ENCODE assay signal across 23 cellular contexts in genomic region chr7:12800501-12800900, GRCh38.
DNase-seq lines count a peak whose midpoint lies in the region; ATAC-seq and TF ChIP-seq lines count a peak whose summit lies in the region.
"Had no signal": no experiment of that assay in that cellular context is flagged by ENCODE, and none has a peak within 500 bp of the region (broad histone marks: within the 10 kb centered on the region; RNA-seq: fewer than 3 reads in every experiment).

No MANE protein-coding gene starts in this region.

- no peak for ATAC-seq in HCT116
- ATAC-seq: activated naive CD4-positive, alpha-beta T cell treated with anti-CD3 and anti-CD28 coated beads, Interleukin-2, amount 50 U/mL, for 72 hours; GM23338; stimulated activated memory B cell treated with anti-CD40 and anti-IgM and Interleukin-4, amounts not matched to agents 10 μg/mL and 1 μg/mL and 100 μg/mL, for 72 hours had no signal

- H3K9me3 ChIP-seq in HCT116 (ENCODE audit: control insufficient read depth in 1 of 2, insufficient read depth in 1 of 2, low read depth in 1 of 2, low read length in 2 of 2) (no peaks in the 10 kb centered on the region), hepatocyte (ENCODE audit: low read depth) (no peaks in the 10 kb centered on the region)
- H3K9me3 ChIP-seq: right lobe of liver had no signal

- BruUV-seq in HCT116 (replicated peaks; lab: Mats Ljungman, UMichigan) = no TSS peak

- no peaks in the 10 kb centered on the region for H3K4me1 Mint-ChIP-seq in CD14-positive monocyte
- H3K4me1 Mint-ChIP-seq: stimulated activated memory B cell treated with anti-CD40 and anti-IgM and Interleukin-4, amounts not matched to agents 10 μg/mL and 1 μg/mL and 100 μg/mL, for 72 hours had no signal

- CTCF ChIA-PET in HCT116 (lab: Charles Lee) = interaction anchor here (0.6 kb wide), 1 partner anchor 21 kb away, joined by 3 read pairs; no protein-coding TSS in a partner anchor

- 67% methylated on average over 3 of the region's 3 CpGs for WGBS in hepatocyte (ENCODE audit: low lambda C conversion rate, missing lambda C conversion rate)

- H3K27ac ChIP-seq in HCT116 (ENCODE audit: low read depth, low read length) = peak overlapping the region; percentile 54; the same call in 1 of the 2 replicates
- H3K27ac ChIP-seq in hepatocyte = peak overlapping the region; percentile 50
- H3K27ac ChIP-seq: right lobe of liver had no signal

- H3K4me3 Mint-ChIP-seq in CD14-positive monocyte = no peak overlapping the region
- H3K4me3 Mint-ChIP-seq: activated CD4-positive, alpha-beta memory T cell treated with anti-CD3 and anti-CD28 coated beads, Interleukin-2, amount 10 ng/mL, durations not matched to agents 7 days and 5 days; GM23338; stimulated activated memory B cell treated with anti-CD40 and anti-IgM and Interleukin-4, amounts not matched to agents 10 μg/mL and 1 μg/mL and 100 μg/mL, for 72 hours had no signal

- H3K27me3 ChIP-seq in HCT116 (ENCODE audit: insufficient read depth, low read length) (no peaks in the 10 kb centered on the region), hepatocyte (no peaks in the 10 kb centered on the region)
- H3K27me3 ChIP-seq: right lobe of liver had no signal

- H3K9me2 ChIP-seq in HCT116 (ENCODE audit: insufficient read depth) (no peaks in the 10 kb centered on the region), hepatocyte (replicated peaks; ENCODE audit: insufficient read depth) (no peaks in the 10 kb centered on the region)

- peak overlapping the region; percentile 84 for H2AFZ ChIP-seq in HCT116 (ENCODE audit: low read depth, low read length, poor library complexity, severe bottlenecking)
- no peak overlapping the region for H2AFZ ChIP-seq in hepatocyte

- intact Hi-C loops in HCT116 (cut with micrococcal nuclease) (loop anchor here (5.0 kb wide), 3 partner anchors 113 to 242 kb away; partner anchors contain the start of gene ARL4A), CD14-positive monocyte (cut with micrococcal nuclease) (no loop called here)

- H4K20me1 ChIP-seq in HCT116 (ENCODE audit: insufficient read depth) (no peaks in the 10 kb centered on the region), hepatocyte (ENCODE audit: insufficient read depth, poor library complexity, severe bottlenecking) (no peaks in the 10 kb centered on the region)

- peak overlapping the region; percentile 77 for H3K4me2 ChIP-seq in HCT116 (ENCODE audit: low read length)
- H3K4me2 ChIP-seq in hepatocyte = no peak overlapping the region
- H3K4me2 ChIP-seq: GM23338 had no signal

- H3K4me3 ChIP-seq in HCT116 (replicated peaks in 1 of 2; ENCODE audit: low read depth in 1 of 2, low read length in 2 of 2) = peak overlapping the region in 1 of 2 experiments; percentile 42; a peak in 1 of 4 replicates
- no peak overlapping the region for H3K4me3 ChIP-seq in hepatocyte
- no peak overlapping the region for H3K4me3 ChIP-seq in retinal pigment epithelial cell (ENCODE audit: low read length)
- H3K4me3 ChIP-seq: GM23338, right lobe of liver had no signal

- H3K27ac Mint-ChIP-seq in CD14-positive monocyte = no peak overlapping the region
- H3K27ac Mint-ChIP-seq: activated CD4-positive, alpha-beta memory T cell treated with anti-CD3 and anti-CD28 coated beads, Interleukin-2, amount 10 ng/mL, durations not matched to agents 7 days and 5 days; activated naive CD4-positive, alpha-beta T cell treated with anti-CD3 and anti-CD28 coated beads, Interleukin-2, amount 50 U/mL, for 72 hours; GM23338; stimulated activated memory B cell treated with anti-CD40 and anti-IgM and Interleukin-4, amounts not matched to agents 10 μg/mL and 1 μg/mL and 100 μg/mL, for 72 hours had no signal

- RAD21 ChIA-PET in HCT116 (lab: Charles Lee; ENCODE audit: low non-redundant PET in 1 of 2, low total read pairs in 2 of 2, uncharacterized antibody in 2 of 2, unreplicated experiment in 2 of 2) = no interaction called here

- no peak for TF ChIP-seq RAD21 in HCT116 (IDR thresholded peaks at IDR 0.05; ENCODE audit: low read depth)

- H3K4me1 ChIP-seq in HCT116 (ENCODE audit: control insufficient read depth in 1 of 2, insufficient read depth in 2 of 2, low read length in 2 of 2) (peaks cover 32 to 34% of the 10 kb centered on the region in 2 experiments), hepatocyte (ENCODE audit: insufficient read depth) (peaks cover 11% of the 10 kb centered on the region)
- H3K4me1 ChIP-seq: right lobe of liver had no signal

- TF ChIP-seq POLR2A in HCT116 (IDR thresholded peaks at IDR 0.05; ENCODE audit: borderline replicate concordance, extremely low read depth, insufficient read depth, insufficient read length) = no peak

- peaks cover 0 to 2% (median 0%) of the 10 kb centered on the region in 7 donors for H3K9me3 Mint-ChIP-seq in CD14-positive monocyte
- H3K9me3 Mint-ChIP-seq: activated CD4-positive, alpha-beta memory T cell treated with anti-CD3 and anti-CD28 coated beads, Interleukin-2, amount 10 ng/mL, durations not matched to agents 7 days and 5 days; activated naive CD4-positive, alpha-beta T cell treated with anti-CD3 and anti-CD28 coated beads, Interleukin-2, amount 50 U/mL, for 72 hours; GM23338; stimulated activated memory B cell treated with anti-CD40 and anti-IgM and Interleukin-4, amounts not matched to agents 10 μg/mL and 1 μg/mL and 100 μg/mL, for 72 hours had no signal

- TF ChIP-seq CTCF in HCT116 (IDR thresholded peaks at IDR 0.05 in 2 of 3, conservative IDR thresholded peaks at IDR 0.05 in 1 of 3; ENCODE audit: borderline replicate concordance in 1 of 3, insufficient read depth in 1 of 3, low read depth in 2 of 3, low read length in 2 of 3) = no peak
- no peak for TF ChIP-seq CTCF in hepatocyte (IDR thresholded peaks at IDR 0.05; ENCODE audit: poor library complexity)
- TF ChIP-seq CTCF in retinal pigment epithelial cell (conservative IDR thresholded peaks at IDR 0.05; ENCODE audit: low read depth, low read length) = no peak
- TF ChIP-seq CTCF in CD14-positive monocyte (IDR thresholded peaks at IDR 0.05) = no peak

- peaks cover 0 to 1% (median 0%) of the 10 kb centered on the region in 3 donors for H3K27me3 Mint-ChIP-seq in CD14-positive monocyte (ENCODE audit: low read depth in 3 of 3)
- H3K27me3 Mint-ChIP-seq: activated CD4-positive, alpha-beta memory T cell treated with anti-CD3 and anti-CD28 coated beads, Interleukin-2, amount 10 ng/mL, durations not matched to agents 7 days and 5 days; stimulated activated memory B cell treated with anti-CD40 and anti-IgM and Interleukin-4, amounts not matched to agents 10 μg/mL and 1 μg/mL and 100 μg/mL, for 72 hours had no signal

- POLR2A ChIA-PET in HCT116 (lab: Charles Lee) = no interaction called here

- H3K36me3 ChIP-seq in HCT116 (ENCODE audit: control insufficient read depth in 1 of 2, insufficient read depth in 2 of 2, low read length in 2 of 2) = no peaks in the 10 kb centered on the region
- no peaks in the 10 kb centered on the region for H3K36me3 ChIP-seq in hepatocyte (replicated peaks; ENCODE audit: insufficient read depth, low read depth)
- H3K36me3 ChIP-seq: right lobe of liver had no signal

- H3K79me2 ChIP-seq in HCT116 (ENCODE audit: insufficient read depth, low read length) (no peaks in the 10 kb centered on the region), hepatocyte (no peaks in the 10 kb centered on the region)

- DNase-seq in HCT116 (ENCODE audit: low read depth, low spot score) (no peak), astrocyte of the hippocampus (ENCODE audit: low read depth, low spot score) (peak; percentile 59), hepatocyte (ENCODE audit: low spot score) (no peak), retinal pigment epithelial cell (ENCODE audit: low read depth) (peak; percentile 91), CD14-positive monocyte (ENCODE audit: low spot score) (no peak), RPMI8226 (no peak), NCI-H1417 treated with DMSO at 0.1 percent for 48 hours (lab: John Stamatoyannopoulos, UW) (no peak), HUDEP-2 (lab: John Stamatoyannopoulos, UW; ENCODE audit: unreplicated experiment in 76 of 76) (no peak)
- DNase-seq: activated CD4-positive, alpha-beta memory T cell treated with anti-CD3 and anti-CD28 coated beads, Interleukin-2, amount 10 ng/mL, durations not matched to agents 7 days and 5 days; activated CD4-positive, CD25-positive, alpha-beta regulatory T cell treated with anti-CD3 and anti-CD28 coated beads, Interleukin-2, amount 50 U/mL, for 72 hours; activated CD8-positive, alpha-beta memory T cell treated with anti-CD3 and anti-CD28 coated beads, Interleukin-2, amount 50 U/mL, for 48 hours; anterior cingulate cortex; caudate nucleus; DMS79 treated with DMSO at 0.1 percent for 48 hours; GF-D8; midbrain; NCI-H1105; NCI-H1930; right lobe of liver; stimulated activated CD4-positive, alpha-beta T cell treated with anti-CD3 and anti-CD28 coated beads, Interleukin-4, amount 100 ng/mL, for 4 hours had no signal

- H3K36me3 Mint-ChIP-seq in CD14-positive monocyte = no peaks in the 10 kb centered on the region
- H3K36me3 Mint-ChIP-seq: activated naive CD4-positive, alpha-beta T cell treated with anti-CD3 and anti-CD28 coated beads, Interleukin-2, amount 50 U/mL, for 72 hours; stimulated activated memory B cell treated with anti-CD40 and anti-IgM and Interleukin-4, amounts not matched to agents 10 μg/mL and 1 μg/mL and 100 μg/mL, for 72 hours had no signal

- H3K9ac ChIP-seq in HCT116 (ENCODE audit: low read length) = no peak overlapping the region

TF ChIP-seq in HCT116, 20 proteins besides CTCF, POLR2A, EP300 and RAD21:
- TF ChIP-seq ZNF274 (IDR thresholded peaks at IDR 0.05; ENCODE audit: low read depth, low read length) = no peak

Comparison
In these comparisons a context has a peak if more than half of its experiments do, and no peak if none do; other contexts are left out.
1. DNase-seq: peak in astrocyte of the hippocampus (single experiment) and retinal pigment epithelial cell (single experiment); none in HCT116 (single experiment), hepatocyte (single experiment), CD14-positive monocyte (single experiment), RPMI8226 (single experiment), NCI-H1417 treated with DMSO at 0.1 percent for 48 hours (single experiment) and HUDEP-2 (0 of 76).